Comparison of ENCODE assay signal across 22 cellular contexts in genomic region chr5:127295454-127295853, GRCh38. TPM values are rescaled to one million over a fixed set of nuclear protein-coding genes. Genes with fewer than 3 reads are reported as not detected.
DNase-seq lines count a peak whose midpoint lies in the region; FAIRE-seq and TF ChIP-seq lines count a peak whose summit lies in the region.
"Had no signal": no experiment of that assay in that cellular context is flagged by ENCODE, and none has a peak within 500 bp of the region (broad histone marks: within the 10 kb centered on the region; RNA-seq: fewer than 3 reads in every experiment).

No MANE protein-coding gene starts in this region.

- 83% methylated on average over 1 of the region's 1 CpG for WGBS in hepatocyte (ENCODE audit: low lambda C conversion rate, missing lambda C conversion rate)

- H3K79me2 ChIP-seq in hepatocyte: no peaks in the 10 kb centered on the region

- H3K27ac Mint-ChIP-seq in brain: peak overlapping the region in 1 of 5 experiments; percentile 51
- H3K27ac Mint-ChIP-seq: CD4-positive, alpha-beta T cell; HFFc6 had no signal

- H3K36me3 Mint-ChIP-seq in brain: no peaks in the 10 kb centered on the region

- H2AFZ ChIP-seq in hepatocyte: no peak overlapping the region

- no peak overlapping the region for H3K4me2 ChIP-seq in hepatocyte

- H3K9me2 ChIP-seq in hepatocyte (replicated peaks; ENCODE audit: insufficient read depth): no peaks in the 10 kb centered on the region

- H3K9me3 ChIP-seq in hepatocyte (ENCODE audit: low read depth): no peaks in the 10 kb centered on the region
- H3K9me3 ChIP-seq: Caco-2 had no signal

- peaks cover 62% of the 10 kb centered on the region for H3K27me3 ChIP-seq in hepatocyte

- H3K4me1 ChIP-seq in hepatocyte (ENCODE audit: insufficient read depth): no peaks in the 10 kb centered on the region
- H3K4me1 ChIP-seq: Caco-2 had no signal

- H3K4me3 ChIP-seq in hepatocyte: no peak overlapping the region

- H4K20me1 ChIP-seq in hepatocyte (ENCODE audit: insufficient read depth, poor library complexity, severe bottlenecking): no peaks in the 10 kb centered on the region

- no peaks in the 10 kb centered on the region for H3K36me3 ChIP-seq in hepatocyte (replicated peaks; ENCODE audit: insufficient read depth, low read depth)

- FAIRE-seq in D721Med (lab: Jason Lieb, UNC): no peak
- FAIRE-seq: A204.1, GM12892, GM18507 had no signal

- peak overlapping the region; percentile 100 for H3K27ac ChIP-seq in temporal lobe (ENCODE audit: low read depth, low read length)
- no peak overlapping the region for H3K27ac ChIP-seq in hepatocyte
- H3K27ac ChIP-seq: C4-2B had no signal

- DNase-seq in globus pallidus (ENCODE audit: low spot score) (peak; percentile 55), midbrain (lab: John Stamatoyannopoulos, UW) (peak; percentile 35), D721Med (ENCODE audit: insufficient read length, low spot score) (no peak), hepatocyte (ENCODE audit: low spot score) (no peak), NCI-H2227 treated with DMSO at 0.1 percent for 48 hours (lab: John Stamatoyannopoulos, UW) (no peak), HT-29 (ENCODE audit: low spot score) (no peak)
- DNase-seq: AML-193; Caco-2; CD4-positive, alpha-beta T cell; DMS153; DMS79; GDM1; GOT3; H7; HFFc6 had no signal

- peaks cover 8% of the 10 kb centered on the region for H3K27me3 Mint-ChIP-seq in brain

- no peaks in the 10 kb centered on the region for H3K9me3 Mint-ChIP-seq in brain
- H3K9me3 Mint-ChIP-seq: CD4-positive, alpha-beta T cell; HFFc6 had no signal

- TF ChIP-seq CTCF in brain (conservative IDR thresholded peaks at IDR 0.05) (no peak), D721Med (IDR thresholded peaks at IDR 0.05; ENCODE audit: insufficient read depth, missing control alignments) (no peak), hepatocyte (IDR thresholded peaks at IDR 0.05; ENCODE audit: poor library complexity) (no peak)

- H3K4me1 Mint-ChIP-seq in brain: peaks cover 88% of the 10 kb centered on the region

- peak overlapping the region in 3 of 5 experiments; percentile 20 to 42 (median 24) for H3K4me3 Mint-ChIP-seq in brain
- H3K4me3 Mint-ChIP-seq: CD4-positive, alpha-beta T cell; HFFc6 had no signal

RNA-seq across cellular contexts. Expression of gene MEGF10, which starts 4.9 kb away (rescaled TPM):
- polyA plus RNA-seq in brain (ENCODE audit: insufficient read depth, low read depth, low replicate concordance) (7.4 TPM), hepatocyte (1.1 and 1.7 TPM in 2 replicates)
- total RNA-seq in temporal lobe (19.7 TPM), hepatocyte (3.3 and 6.7 TPM in 2 replicates)
- not detected in 2 replicates for total RNA-seq in HT-29 (2014; rRNA removed; shearing (Covaris generic))
- total RNA-seq: Caco-2; CD4-positive, alpha-beta T cell; HFFc6 had no signal
- polyA plus RNA-seq: BJ had no signal

Comparison
In these comparisons a context has a peak if more than half of its experiments do, and no peak if none do; other contexts are left out.
1. DNase-seq: peak in globus pallidus (single experiment) and midbrain (single experiment); none in D721Med (single experiment), hepatocyte (single experiment), NCI-H2227 treated with DMSO at 0.1 percent for 48 hours (single experiment) and HT-29 (single experiment).